Comparison of ENCODE assay signal across 20 cellular contexts in the genomic region with DNA sequence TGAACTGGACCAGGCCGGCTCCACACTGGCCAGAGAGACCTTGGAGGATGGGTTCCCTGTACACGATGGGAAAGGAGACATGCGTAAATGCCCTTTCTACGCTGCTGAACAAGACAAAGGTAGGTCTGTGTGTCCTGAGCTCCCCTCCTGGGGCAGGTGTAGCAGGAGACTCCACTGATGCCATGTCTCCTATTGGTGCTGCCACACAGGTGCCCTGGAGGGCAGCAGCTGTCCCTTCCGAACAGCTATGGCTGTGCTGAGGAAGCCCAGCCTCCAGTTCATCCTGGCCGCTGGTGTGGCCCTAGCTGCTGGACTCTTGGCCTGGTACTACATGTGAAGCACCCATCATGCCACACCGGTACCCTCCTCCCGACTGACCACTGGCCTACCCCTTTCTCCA. TPM values are rescaled to one million over a fixed set of nuclear protein-coding genes. Genes with fewer than 3 reads are reported as not detected.
"Had no signal": no experiment of that assay in that cellular context is flagged by ENCODE, and none has a peak within 500 bp of the region (broad histone marks: within the 10 kb centered on the region; RNA-seq: fewer than 3 reads in every experiment).

No MANE protein-coding gene starts in this region.

- H3K36me3 ChIP-seq: neural progenitor cell, prostate gland, uterus had no signal

- H3K4me3 Mint-ChIP-seq: activated naive CD4-positive, alpha-beta T cell treated with anti-CD3 and anti-CD28 coated beads, Interleukin-2, amount 50 U/mL, for 24 hours; neural progenitor cell; stimulated activated naive CD8-positive, alpha-beta T cell treated with anti-CD3 and anti-CD28 coated beads, Interleukin-15, amount 100 ng/mL, for 72 hours had no signal

- H3K27me3 ChIP-seq: foreskin keratinocyte, hepatocyte, neural progenitor cell, right atrium auricular region, suprapubic skin, transverse colon, uterus had no signal

- DNase-seq: activated CD4-positive, alpha-beta T cell treated with anti-CD3 and anti-CD28 coated beads, Interleukin-2, amount 50 U/mL, for 1 hour; activated effector memory CD4-positive, alpha-beta T cell treated with anti-CD3 and anti-CD28 coated beads, Interleukin-2, amount 50 U/mL, for 16 hours; dermis blood vessel endothelial cell; effector memory CD4-positive, alpha-beta T cell; foreskin keratinocyte; midbrain; stimulated activated naive CD8-positive, alpha-beta T cell treated with anti-CD3 and anti-CD28 coated beads, Interleukin-15, amount 100 ng/mL, for 72 hours; T-helper 1 cell; transverse colon; uterus had no signal

- H3K9me3 ChIP-seq: prostate gland, right atrium auricular region, suprapubic skin, transverse colon, uterus had no signal

- H3K9me3 Mint-ChIP-seq: activated naive CD4-positive, alpha-beta T cell treated with anti-CD3 and anti-CD28 coated beads, Interleukin-2, amount 50 U/mL, for 24 hours; neural progenitor cell; stimulated activated naive CD8-positive, alpha-beta T cell treated with anti-CD3 and anti-CD28 coated beads, Interleukin-15, amount 100 ng/mL, for 72 hours had no signal

- H3K4me3 ChIP-seq: hepatocyte, neural progenitor cell, prostate gland, right atrium auricular region, suprapubic skin, transverse colon, uterus had no signal

- H3K27me3 Mint-ChIP-seq: activated naive CD4-positive, alpha-beta T cell treated with anti-CD3 and anti-CD28 coated beads, Interleukin-2, amount 50 U/mL, for 24 hours; stimulated activated naive CD8-positive, alpha-beta T cell treated with anti-CD3 and anti-CD28 coated beads, Interleukin-15, amount 100 ng/mL, for 72 hours had no signal

- H3K4me1 ChIP-seq: neural progenitor cell, prostate gland, uterus had no signal

- H3K27ac Mint-ChIP-seq: activated naive CD4-positive, alpha-beta T cell treated with anti-CD3 and anti-CD28 coated beads, Interleukin-2, amount 50 U/mL, for 24 hours; neural progenitor cell had no signal

- H3K27ac ChIP-seq: epithelial cell of prostate, foreskin keratinocyte, hepatocyte, neural progenitor cell, prostate gland, right atrium auricular region, suprapubic skin, transverse colon, uterus had no signal

RNA-seq across cellular contexts. Expression of a gene that starts 46.7 kb away (rescaled TPM):
- total RNA-seq: dermis blood vessel endothelial cell, foreskin keratinocyte, lung microvascular endothelial cell, transverse colon had no signal
- polyA plus RNA-seq: fibroblast of lung, foreskin keratinocyte, hepatocyte, keratinocyte had no signal
